In genomic region chr3:14391033-14391432, GRCh38 we compare ENCODE assay signal across 9 cellular contexts. TPM values are rescaled to one million over a fixed set of nuclear protein-coding genes. Genes with fewer than 3 reads are reported as not detected.
DNase-seq lines count a peak whose midpoint lies in the region; ATAC-seq and TF ChIP-seq lines count a peak whose summit lies in the region.
"Had no signal": no experiment of that assay in that cellular context is flagged by ENCODE, and none has a peak within 500 bp of the region (broad histone marks: within the 10 kb centered on the region; RNA-seq: fewer than 3 reads in every experiment).

No MANE protein-coding gene starts in this region.

- H3K27me3 Mint-ChIP-seq in brain = peaks cover 3% of the 10 kb centered on the region

- no peak overlapping the region for H3K9ac ChIP-seq in mesenchymal stem cell (ENCODE audit: low read length)

- H3K27me3 ChIP-seq in mesenchymal stem cell (ENCODE audit: control insufficient read depth in 1 of 2, insufficient read depth in 1 of 2, low read length in 2 of 2) = peaks cover 0 to 10% of the 10 kb centered on the region in 2 experiments

- WGBS in mesenchymal stem cell = 42% methylated on average over 4 of the region's 4 CpGs

- H3K4me3 ChIP-seq in mesenchymal stem cell (ENCODE audit: insufficient read depth in 1 of 2, low read depth in 1 of 2, low read length in 2 of 2) = no peak overlapping the region

- no peak overlapping the region for H3K23ac ChIP-seq in mesenchymal stem cell (ENCODE audit: low read length in 2 of 2)

- H2BK5ac ChIP-seq in mesenchymal stem cell (ENCODE audit: low read depth, low read length, poor library complexity, severe bottlenecking) = no peak overlapping the region

- H3K4me1 Mint-ChIP-seq in brain = peaks cover 39% of the 10 kb centered on the region
- H3K4me1 Mint-ChIP-seq: activated T-helper 17 cell treated with anti-CD3 and anti-CD28 coated beads, Interleukin-2, amount 50 U/mL, for 72 hours had no signal

- no peak overlapping the region for H3K4me2 ChIP-seq in mesenchymal stem cell (ENCODE audit: low read length, poor library complexity, severe bottlenecking)

- DNase-seq in AG09319 (ENCODE audit: extremely low read depth, low read depth) (peak; percentile 65), MV-4-11 (lab: John Stamatoyannopoulos, UW) (peak; percentile 88), mesenchymal stem cell (peak; percentile 76), iPS-NIHi7 (ENCODE audit: extremely low spot score) (no peak), RKO (ENCODE audit: low spot score) (no peak)

- no peak for TF ChIP-seq CTCF in AG09319 (IDR thresholded peaks at IDR 0.05; ENCODE audit: low read depth, low read length)
- TF ChIP-seq CTCF in brain (conservative IDR thresholded peaks at IDR 0.05) = no peak

- H3K14ac ChIP-seq in mesenchymal stem cell (ENCODE audit: low read length in 2 of 2) = no peak overlapping the region

- H2BK12ac ChIP-seq in mesenchymal stem cell (ENCODE audit: low read length in 2 of 2) = peak overlapping the region in 1 of 2 experiments; percentile 51

- no peaks in the 10 kb centered on the region for H3K36me3 ChIP-seq in mesenchymal stem cell (ENCODE audit: control insufficient read depth in 1 of 2, insufficient read depth in 2 of 2, low read depth in 1 of 2, low read length in 2 of 2)

- H4K8ac ChIP-seq in mesenchymal stem cell (ENCODE audit: low read length) = no peak overlapping the region

- ATAC-seq in HG03432 (IDR thresholded peaks at IDR 0.05; ENCODE audit: unreplicated experiment) (no peak), HG03439 (IDR thresholded peaks at IDR 0.05; ENCODE audit: unreplicated experiment) (no peak)
- ATAC-seq: activated T-helper 17 cell treated with anti-CD3 and anti-CD28 coated beads, Interleukin-2, amount 50 U/mL, for 72 hours had no signal

- peaks cover 0 to 5% (median 0%) of the 10 kb centered on the region in 5 experiments for H3K9me3 Mint-ChIP-seq in brain
- H3K9me3 Mint-ChIP-seq: activated T-helper 17 cell treated with anti-CD3 and anti-CD28 coated beads, Interleukin-2, amount 50 U/mL, for 72 hours had no signal

- no peaks in the 10 kb centered on the region for H3K79me1 ChIP-seq in mesenchymal stem cell (replicated peaks; ENCODE audit: low read length, poor library complexity, severe bottlenecking)

- H2AFZ ChIP-seq in mesenchymal stem cell (ENCODE audit: low read depth, low read length) = no peak overlapping the region

- peak overlapping the region; percentile 26 for H2AK5ac ChIP-seq in mesenchymal stem cell (ENCODE audit: low read length, severe bottlenecking)

- H3K27ac Mint-ChIP-seq in brain = peak overlapping the region in 4 of 5 experiments; percentile 43 to 90 (median 69)
- H3K27ac Mint-ChIP-seq: activated T-helper 17 cell treated with anti-CD3 and anti-CD28 coated beads, Interleukin-2, amount 50 U/mL, for 72 hours had no signal

- H3K18ac ChIP-seq in mesenchymal stem cell (ENCODE audit: low read depth in 1 of 2, low read length in 2 of 2) = no peak overlapping the region

- no peak overlapping the region for H2BK15ac ChIP-seq in mesenchymal stem cell (ENCODE audit: low read depth, poor library complexity, severe bottlenecking)

- H2BK120ac ChIP-seq in mesenchymal stem cell (ENCODE audit: low read depth, low read length) = no peak overlapping the region

- no peak overlapping the region for H4K91ac ChIP-seq in mesenchymal stem cell (ENCODE audit: low read length)

- H3K4me3 Mint-ChIP-seq in brain = no peak overlapping the region
- H3K4me3 Mint-ChIP-seq: activated T-helper 17 cell treated with anti-CD3 and anti-CD28 coated beads, Interleukin-2, amount 50 U/mL, for 72 hours had no signal

- H3K9me3 ChIP-seq in mesenchymal stem cell (ENCODE audit: control insufficient read depth, low read length) = no peaks in the 10 kb centered on the region

- no peak overlapping the region for H3K27ac ChIP-seq in mesenchymal stem cell (ENCODE audit: low read length, poor library complexity, severe bottlenecking)

- no peak overlapping the region for H3K4ac ChIP-seq in mesenchymal stem cell (ENCODE audit: low read depth in 1 of 2, low read length in 2 of 2)

- peaks cover 23% of the 10 kb centered on the region for H3K4me1 ChIP-seq in mesenchymal stem cell (ENCODE audit: control insufficient read depth, insufficient read depth, low read depth, low read length)

- no peaks in the 10 kb centered on the region for H3K36me3 Mint-ChIP-seq in brain

RNA-seq across cellular contexts. Expression of gene SLC6A6, which starts 11.4 kb away (rescaled TPM):
- 5.2 TPM for polyA plus RNA-seq in brain (ENCODE audit: insufficient read depth, low read depth, low replicate concordance)
- 34.8 TPM for polyA plus RNA-seq in mesenchymal stem cell (2013, experiment 1 of 2)
- polyA plus RNA-seq in mesenchymal stem cell (2013, experiment 2 of 2) = 33.8 TPM

Comparison
In these comparisons a context has a peak if more than half of its experiments do, and no peak if none do; other contexts are left out.
1. DNase-seq: peak in AG09319 (single experiment), MV-4-11 (single experiment) and mesenchymal stem cell (single experiment); none in iPS-NIHi7 (single experiment) and RKO (single experiment).